In the genomic region with DNA sequence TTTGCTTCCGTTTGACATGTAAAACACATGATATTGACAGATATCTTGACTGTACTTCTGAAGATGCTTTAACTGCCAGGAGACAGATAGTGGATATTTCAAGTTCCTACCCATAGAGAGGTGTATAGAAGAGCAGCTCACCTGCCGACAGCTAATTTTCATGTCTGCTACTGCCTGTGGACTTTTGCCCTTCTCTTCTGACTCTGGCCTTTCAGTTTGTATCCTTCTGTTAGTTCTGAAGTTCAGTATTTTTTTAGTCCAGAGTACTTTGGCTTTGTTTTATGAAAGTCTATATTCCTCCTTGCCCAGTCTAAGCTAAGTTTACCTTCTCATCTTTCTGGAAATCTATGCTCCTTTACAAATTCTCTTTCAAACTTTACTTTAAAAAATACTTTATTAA, we compare ENCODE assay signal across 17 cellular contexts. TPM values are rescaled to one million over a fixed set of nuclear protein-coding genes. Genes with fewer than 3 reads are reported as not detected.
DNase-seq lines count a peak whose midpoint lies in the region; ATAC-seq and TF ChIP-seq lines count a peak whose summit lies in the region.
"Had no signal": no experiment of that assay in that cellular context is flagged by ENCODE, and none has a peak within 500 bp of the region (broad histone marks: within the 10 kb centered on the region; RNA-seq: fewer than 3 reads in every experiment).

No MANE protein-coding gene starts in this region.

- H3K36me3 ChIP-seq in right lobe of liver: no peaks in the 10 kb centered on the region
- H3K36me3 ChIP-seq: BLaER1, HAP-1 had no signal

- peaks cover 6% of the 10 kb centered on the region for H3K36me3 Mint-ChIP-seq in activated naive CD8-positive, alpha-beta T cell
- no peaks in the 10 kb centered on the region for H3K36me3 Mint-ChIP-seq in activated naive CD8-positive, alpha-beta T cell treated with anti-CD3 and anti-CD28 coated beads for 36 hours
- H3K36me3 Mint-ChIP-seq: CD14-positive monocyte; CD4-positive, alpha-beta memory T cell had no signal

- DNase-seq in activated naive CD8-positive, alpha-beta T cell treated with anti-CD3 and anti-CD28 coated beads for 36 hours: no peak
- DNase-seq in left colon (no peak), right lobe of liver (no peak), cardiac septum (ENCODE audit: low spot score) (no peak), DMS53 (lab: John Stamatoyannopoulos, UW) (no peak)
- DNase-seq in activated CD4-positive, alpha-beta T cell treated with anti-CD3 and anti-CD28 coated beads, Interleukin-2, amount 50 U/mL, for 48 hours: no peak
- DNase-seq: 8988T; CD4-positive, alpha-beta memory T cell; DMS153; DMS79 treated with DMSO at 0.1 percent for 48 hours; GF-D8; GM23248 had no signal

- WGBS in right lobe of liver (ENCODE audit: insufficient coverage, low coverage, low lambda C conversion rate, missing lambda C conversion rate): 24% methylated on average over 2 of the region's 2 CpGs

- H3K9me3 ChIP-seq in right lobe of liver: no peaks in the 10 kb centered on the region
- H3K9me3 ChIP-seq: HAP-1 had no signal

- H3K27me3 ChIP-seq in right lobe of liver: no peaks in the 10 kb centered on the region
- H3K27me3 ChIP-seq: BLaER1 had no signal

- no peak for TF ChIP-seq POLR2A in right lobe of liver (IDR thresholded peaks at IDR 0.05)

- peak overlapping the region in 1 of 3 donors; percentile 14 for H3K4me3 ChIP-seq in right lobe of liver
- H3K4me3 ChIP-seq: BLaER1, GM23248, HAP-1 had no signal

- no peaks in the 10 kb centered on the region for H3K4me1 Mint-ChIP-seq in activated naive CD8-positive, alpha-beta T cell (ENCODE audit: low read depth)
- H3K4me1 Mint-ChIP-seq in activated naive CD8-positive, alpha-beta T cell treated with anti-CD3 and anti-CD28 coated beads for 36 hours: peaks cover 4% of the 10 kb centered on the region
- H3K4me1 Mint-ChIP-seq: CD4-positive, alpha-beta memory T cell; IgD-negative memory B cell had no signal

- peak overlapping the region; percentile 59 to 86 (median 84) for H3K27ac ChIP-seq in right lobe of liver
- H3K27ac ChIP-seq: BLaER1, GM23248 had no signal

- H3K4me1 ChIP-seq in right lobe of liver: peaks cover 0 to 23% (median 4%) of the 10 kb centered on the region in 4 donors
- H3K4me1 ChIP-seq: BLaER1, HAP-1 had no signal

- intact Hi-C loops in left colon (cut with DNase I, micrococcal nuclease) (no loop called here), right lobe of liver (cut with DNase I) (no loop called here), cardiac septum (cut with DNase I) (no loop called here)

- TF ChIP-seq CTCF in right lobe of liver (IDR thresholded peaks at IDR 0.05): no peak

- ATAC-seq in left colon (peak; percentile 50), right lobe of liver (peak; percentile 74 to 87 (median 84))

- H3K4me3 Mint-ChIP-seq in activated naive CD8-positive, alpha-beta T cell: no peak overlapping the region
- H3K4me3 Mint-ChIP-seq in activated naive CD8-positive, alpha-beta T cell treated with anti-CD3 and anti-CD28 coated beads for 36 hours: no peak overlapping the region
- H3K4me3 Mint-ChIP-seq: CD14-positive monocyte; CD4-positive, alpha-beta memory T cell; IgD-negative memory B cell had no signal

- peaks cover 6% of the 10 kb centered on the region for H3K9me3 Mint-ChIP-seq in activated naive CD8-positive, alpha-beta T cell (ENCODE audit: low read depth)
- peaks cover 4% of the 10 kb centered on the region for H3K9me3 Mint-ChIP-seq in activated naive CD8-positive, alpha-beta T cell treated with anti-CD3 and anti-CD28 coated beads for 36 hours

- H3K27me3 Mint-ChIP-seq in activated naive CD8-positive, alpha-beta T cell: no peaks in the 10 kb centered on the region
- H3K27me3 Mint-ChIP-seq in activated naive CD8-positive, alpha-beta T cell treated with anti-CD3 and anti-CD28 coated beads for 36 hours: no peaks in the 10 kb centered on the region
- H3K27me3 Mint-ChIP-seq: CD4-positive, alpha-beta memory T cell; IgD-negative memory B cell had no signal

- H3K27ac Mint-ChIP-seq in activated naive CD8-positive, alpha-beta T cell: peak overlapping the region; percentile 4
- H3K27ac Mint-ChIP-seq in activated naive CD8-positive, alpha-beta T cell treated with anti-CD3 and anti-CD28 coated beads for 36 hours: no peak overlapping the region
- H3K27ac Mint-ChIP-seq: CD14-positive monocyte; CD4-positive, alpha-beta memory T cell; IgD-negative memory B cell had no signal

RNA-seq across cellular contexts. Expression of a gene that starts 30.8 kb away (rescaled TPM):
- 10 to 100 TPM; 31.2 to 32.0 TPM for total RNA-seq in activated naive CD8-positive, alpha-beta T cell treated with anti-CD3 and anti-CD28 coated beads for 36 hours
- 10 to 100 TPM; 34.2 to 67.7 TPM for total RNA-seq in left colon
- total RNA-seq in right lobe of liver: 10 to 100 TPM in 1 of 6 experiments, 1 to 10 TPM in 5; 6.0 to 18.1 (median 7.3) TPM
- 269 TPM for total RNA-seq in cardiac septum
